Comparison of ENCODE assay signal across 10 cellular contexts in genomic region chr5:180806351-180807011, GRCh38. TPM values are rescaled to one million over a fixed set of nuclear protein-coding genes. Genes with fewer than 3 reads are reported as not detected.
DNase-seq lines count a peak whose midpoint lies in the region; ATAC-seq and TF ChIP-seq lines count a peak whose summit lies in the region.
"Had no signal": no experiment of that assay in that cellular context is flagged by ENCODE, and none has a peak within 500 bp of the region (broad histone marks: within the 10 kb centered on the region; RNA-seq: fewer than 3 reads in every experiment).

No MANE protein-coding gene starts in this region.

- TF ChIP-seq CTCF in endothelial cell (IDR thresholded peaks at IDR 0.05; ENCODE audit: unreplicated experiment) (no peak), psoas muscle (IDR thresholded peaks at IDR 0.05) (no peak)

- no peak overlapping the region for H3K27ac Mint-ChIP-seq in endothelial cell (ENCODE audit: unreplicated experiment)

- H3K4me1 Mint-ChIP-seq in endothelial cell (ENCODE audit: unreplicated experiment) = peaks cover 64% of the 10 kb centered on the region

- DNase-seq in endothelial cell (ENCODE audit: low spot score) (no peak), psoas muscle (no peak), HT-29 (ENCODE audit: low spot score) (no peak)
- no peak for DNase-seq in activated CD4-positive, CD25-positive, alpha-beta regulatory T cell treated with anti-CD3 and anti-CD28 coated beads, Interleukin-2, amount 50 U/mL, for 72 hours
- DNase-seq: aorta, NCI-H1417 treated with DMSO at 0.1 percent for 48 hours had no signal

- peaks cover 3 to 14% of the 10 kb centered on the region in 2 donors for H3K36me3 ChIP-seq in psoas muscle (ENCODE audit: insufficient read depth in 1 of 2, low read depth in 1 of 2)

- peak overlapping the region; percentile 7 for H3K4me3 Mint-ChIP-seq in endothelial cell (ENCODE audit: unreplicated experiment)

- H3K9me3 ChIP-seq in psoas muscle = no peaks in the 10 kb centered on the region

- no peaks in the 10 kb centered on the region for H3K27me3 ChIP-seq in psoas muscle (ENCODE audit: insufficient read depth in 3 of 3, low read length in 2 of 3)

- no peaks in the 10 kb centered on the region for H3K9me3 Mint-ChIP-seq in endothelial cell (ENCODE audit: unreplicated experiment)

- H3K4me3 ChIP-seq in GM08714 (ENCODE audit: low read length) (peak overlapping the region; percentile 96; the same call in 1 of the 2 replicates), psoas muscle (peak overlapping the region; percentile 93)

- H3K36me3 Mint-ChIP-seq in endothelial cell (ENCODE audit: low read depth, unreplicated experiment) = peaks cover 20% of the 10 kb centered on the region

- peaks cover 12% of the 10 kb centered on the region for H3K27me3 Mint-ChIP-seq in endothelial cell (ENCODE audit: unreplicated experiment)

- H3K4me1 ChIP-seq in psoas muscle = peaks cover 73% of the 10 kb centered on the region

- peak overlapping the region; percentile 99 for H3K27ac ChIP-seq in psoas muscle

- ATAC-seq in SK-N-SH treated with all-trans-retinoic acid at 6 μM for 48 hours = no peak
- peak in 1 of 4 donors; percentile 19 for ATAC-seq in psoas muscle
- ATAC-seq in HG03045 (IDR thresholded peaks at IDR 0.05; ENCODE audit: unreplicated experiment) = no peak
- ATAC-seq in HG02642 (IDR thresholded peaks at IDR 0.05; ENCODE audit: poor library complexity, unreplicated experiment) = no peak

- intact Hi-C loops in psoas muscle (cut with DNase I) = loop anchor here (10.0 kb wide), 1 partner anchor 378 kb away; no protein-coding TSS in a partner anchor

- WGBS in psoas muscle, 3 donors = 48 to 71% (median 60%) methylated on average over 9 of the region's 9 CpGs

TF ChIP-seq in SK-N-SH treated with all-trans-retinoic acid at 6 μM for 48 hours, 23 proteins besides CTCF, POLR2A, EP300 and RAD21:
- no peak for TF ChIP-seq ZNF8 (CRISPR knock-in tag; IDR thresholded peaks at IDR 0.05)
- TF ChIP-seq ZNF70 (CRISPR knock-in tag; IDR thresholded peaks at IDR 0.05) = peak; percentile 80

RNA-seq across cellular contexts. Expression of gene MGAT1, which starts 3.9 kb away (rescaled TPM):
- total RNA-seq in endothelial cell (ENCODE audit: unreplicated experiment) (115 TPM), psoas muscle (10 to 100 TPM; 53.6 to 92.3 (median 70.0) TPM)
- 100 to 1,000 TPM in 1 of 3 donors, 10 to 100 TPM in 2; 68.1 to 134 (median 77.8) TPM for polyA plus RNA-seq in psoas muscle
- total RNA-seq in HT-29 (2014; rRNA removed; shearing (Covaris generic)) = 96.1 and 102 TPM in 2 replicates

RNA-seq across cellular contexts. Expression of gene ZFP62, which starts 54.6 kb away (rescaled TPM):
- total RNA-seq in endothelial cell (ENCODE audit: unreplicated experiment) (30.2 TPM), psoas muscle (10 to 100 TPM; 11.0 to 14.6 (median 12.8) TPM)
- polyA plus RNA-seq in psoas muscle = 10 to 100 TPM in 1 of 3 donors, 1 to 10 TPM in 2; 6.0 to 25.6 (median 8.6) TPM
- 9.9 and 15.9 TPM in 2 replicates for total RNA-seq in HT-29 (2014; rRNA removed; shearing (Covaris generic))
